27 cellular contexts compared by ENCODE assay signal in the genomic region with DNA sequence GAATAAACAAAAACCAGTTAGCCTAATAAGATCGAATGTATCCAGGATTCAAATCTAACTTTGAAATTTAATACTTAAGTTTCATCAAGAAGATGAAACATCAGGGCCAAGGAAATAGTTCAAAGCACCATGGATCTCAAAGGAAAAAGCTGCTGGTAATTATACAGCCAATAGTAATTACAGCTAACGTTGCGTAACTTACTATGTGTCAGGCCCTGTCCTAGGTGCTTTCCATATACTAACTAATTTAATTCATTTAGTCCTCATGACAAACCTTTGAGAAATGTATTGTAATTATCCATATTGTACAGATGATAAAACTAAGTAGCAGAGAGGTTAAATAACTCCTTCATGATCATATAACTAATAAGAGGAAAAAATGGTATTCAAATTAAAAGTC.
"Had no signal": no experiment of that assay in that cellular context is flagged by ENCODE, and none has a peak within 500 bp of the region (broad histone marks: within the 10 kb centered on the region; RNA-seq: fewer than 3 reads in every experiment).

No MANE protein-coding gene starts in this region.

- DNase-seq: dorsolateral prefrontal cortex; effector CD4-positive, alpha-beta T cell; foreskin melanocyte; glutamatergic neuron; heart right ventricle; hippocampal formation; left cardiac atrium; left lung; midbrain; naive thymus-derived CD4-positive, alpha-beta T cell; stimulated activated CD4-positive, alpha-beta T cell treated with anti-CD3 and anti-CD28 coated beads, Interleukin-12 subunit alpha, Interleukin-12 subunit beta, amount 100 ng/mL, for 4 hours; stimulated activated CD4-positive, alpha-beta T cell treated with anti-CD3 and anti-CD28 coated beads, Interleukin-1b, Interleukin-23, amount 100 ng/mL, for 48 hours; stimulated activated CD4-positive, alpha-beta T cell treated with anti-CD3 and anti-CD28 coated beads, Interleukin-4, amount 100 ng/mL, for 1 hour; stimulated activated CD8-positive, alpha-beta memory T cell treated with anti-CD3 and anti-CD28 coated beads, Interleukin-4, amount 100 ng/mL, for 48 hours; stimulated activated naive CD4-positive, alpha-beta T cell; stimulated activated naive CD8-positive, alpha-beta T cell treated with anti-CD3 and anti-CD28 coated beads, Interleukin-15, amount 100 ng/mL, for 72 hours; transverse colon; upper lobe of right lung; uterus had no signal

- H3K36me3 ChIP-seq: heart right ventricle, left lung, neural progenitor cell, suprapubic skin, transverse colon, upper lobe of right lung, uterus had no signal

- H3K4me3 ChIP-seq: dorsolateral prefrontal cortex, heart right ventricle, left lung, neural progenitor cell, smooth muscle cell, suprapubic skin, transverse colon, upper lobe of right lung, uterus had no signal

- H3K79me2 ChIP-seq: parathyroid adenoma had no signal

- H3K9ac ChIP-seq: neural progenitor cell had no signal

- H3K4me1 ChIP-seq: parathyroid adenoma, transverse colon, upper lobe of right lung had no signal

- ATAC-seq: esophagus mucosa; heart right ventricle; left cardiac atrium; left lung; naive thymus-derived CD4-positive, alpha-beta T cell; sciatic nerve; stimulated activated naive CD8-positive, alpha-beta T cell treated with anti-CD3 and anti-CD28 coated beads, Interleukin-15, amount 100 ng/mL, for 72 hours; upper lobe of right lung had no signal

- H3K9me3 ChIP-seq: heart right ventricle, left lung, suprapubic skin, transverse colon, upper lobe of right lung, uterus had no signal

- H3K27me3 ChIP-seq: dorsolateral prefrontal cortex, heart right ventricle, left lung, neural progenitor cell, suprapubic skin, transverse colon, upper lobe of right lung, uterus had no signal

- FAIRE-seq: islet of Langerhans had no signal

- H3K27ac ChIP-seq: dorsolateral prefrontal cortex, epithelial cell of prostate, heart right ventricle, left lung, neural progenitor cell, parathyroid adenoma, suprapubic skin, transverse colon, upper lobe of right lung, uterus had no signal

- H3K4me2 ChIP-seq: neural progenitor cell, smooth muscle cell had no signal

- H2AFZ ChIP-seq: neural progenitor cell, parathyroid adenoma had no signal
